ENCODE assay signal across 1 cellular context in the genomic region with DNA sequence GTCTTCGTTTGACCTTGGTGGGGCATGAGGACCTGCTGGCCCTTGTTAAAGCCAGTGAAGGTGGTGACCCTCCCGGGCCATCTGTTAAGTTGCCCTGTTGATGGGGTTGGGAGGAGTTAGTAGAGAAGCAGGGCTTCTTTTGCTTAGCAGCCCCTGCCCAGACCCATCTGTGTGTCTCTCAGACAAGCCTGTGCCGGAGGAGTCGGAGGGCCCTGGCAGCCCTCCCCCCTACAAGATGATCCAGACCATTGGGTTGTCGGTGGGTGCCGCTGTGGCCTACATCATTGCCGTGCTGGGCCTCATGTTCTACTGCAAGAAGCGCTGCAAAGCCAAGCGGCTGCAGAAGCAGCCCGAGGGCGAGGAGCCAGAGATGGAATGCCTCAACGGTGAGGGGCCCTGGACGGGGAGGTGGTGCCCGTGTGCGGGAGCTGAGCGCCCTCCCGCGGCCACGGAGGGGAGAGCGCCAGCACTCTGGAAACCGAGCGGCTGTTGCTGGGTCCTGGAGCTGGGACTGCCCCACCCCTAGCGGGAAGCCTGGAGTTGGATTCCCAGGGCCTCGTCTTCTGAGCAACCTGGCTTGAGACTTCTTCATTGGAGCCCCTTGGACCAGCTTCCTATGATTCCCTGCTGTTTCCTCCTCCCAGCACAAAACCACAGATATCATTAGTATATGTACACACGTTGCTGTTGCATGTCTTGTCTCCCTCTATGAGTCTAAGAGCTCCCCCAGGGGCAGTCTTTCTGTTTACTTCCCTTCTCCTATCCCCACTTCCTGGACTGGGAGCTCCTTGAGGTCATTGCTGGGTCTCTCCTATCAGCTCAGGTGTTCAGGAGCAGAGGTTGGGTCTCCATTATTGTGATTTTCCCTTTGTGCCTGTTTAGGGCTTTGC.
A peak's percentile ranks its signal among the peaks of the same experiment; 100 is the strongest.
TF ChIP-seq lines count a peak whose summit lies in the region.

No MANE protein-coding gene starts in this region.

TF ChIP-seq in HepG2, 621 proteins besides CTCF, POLR2A, EP300 and RAD21 (continued from another document and continues in another):
- TF ChIP-seq, protein P1, sequence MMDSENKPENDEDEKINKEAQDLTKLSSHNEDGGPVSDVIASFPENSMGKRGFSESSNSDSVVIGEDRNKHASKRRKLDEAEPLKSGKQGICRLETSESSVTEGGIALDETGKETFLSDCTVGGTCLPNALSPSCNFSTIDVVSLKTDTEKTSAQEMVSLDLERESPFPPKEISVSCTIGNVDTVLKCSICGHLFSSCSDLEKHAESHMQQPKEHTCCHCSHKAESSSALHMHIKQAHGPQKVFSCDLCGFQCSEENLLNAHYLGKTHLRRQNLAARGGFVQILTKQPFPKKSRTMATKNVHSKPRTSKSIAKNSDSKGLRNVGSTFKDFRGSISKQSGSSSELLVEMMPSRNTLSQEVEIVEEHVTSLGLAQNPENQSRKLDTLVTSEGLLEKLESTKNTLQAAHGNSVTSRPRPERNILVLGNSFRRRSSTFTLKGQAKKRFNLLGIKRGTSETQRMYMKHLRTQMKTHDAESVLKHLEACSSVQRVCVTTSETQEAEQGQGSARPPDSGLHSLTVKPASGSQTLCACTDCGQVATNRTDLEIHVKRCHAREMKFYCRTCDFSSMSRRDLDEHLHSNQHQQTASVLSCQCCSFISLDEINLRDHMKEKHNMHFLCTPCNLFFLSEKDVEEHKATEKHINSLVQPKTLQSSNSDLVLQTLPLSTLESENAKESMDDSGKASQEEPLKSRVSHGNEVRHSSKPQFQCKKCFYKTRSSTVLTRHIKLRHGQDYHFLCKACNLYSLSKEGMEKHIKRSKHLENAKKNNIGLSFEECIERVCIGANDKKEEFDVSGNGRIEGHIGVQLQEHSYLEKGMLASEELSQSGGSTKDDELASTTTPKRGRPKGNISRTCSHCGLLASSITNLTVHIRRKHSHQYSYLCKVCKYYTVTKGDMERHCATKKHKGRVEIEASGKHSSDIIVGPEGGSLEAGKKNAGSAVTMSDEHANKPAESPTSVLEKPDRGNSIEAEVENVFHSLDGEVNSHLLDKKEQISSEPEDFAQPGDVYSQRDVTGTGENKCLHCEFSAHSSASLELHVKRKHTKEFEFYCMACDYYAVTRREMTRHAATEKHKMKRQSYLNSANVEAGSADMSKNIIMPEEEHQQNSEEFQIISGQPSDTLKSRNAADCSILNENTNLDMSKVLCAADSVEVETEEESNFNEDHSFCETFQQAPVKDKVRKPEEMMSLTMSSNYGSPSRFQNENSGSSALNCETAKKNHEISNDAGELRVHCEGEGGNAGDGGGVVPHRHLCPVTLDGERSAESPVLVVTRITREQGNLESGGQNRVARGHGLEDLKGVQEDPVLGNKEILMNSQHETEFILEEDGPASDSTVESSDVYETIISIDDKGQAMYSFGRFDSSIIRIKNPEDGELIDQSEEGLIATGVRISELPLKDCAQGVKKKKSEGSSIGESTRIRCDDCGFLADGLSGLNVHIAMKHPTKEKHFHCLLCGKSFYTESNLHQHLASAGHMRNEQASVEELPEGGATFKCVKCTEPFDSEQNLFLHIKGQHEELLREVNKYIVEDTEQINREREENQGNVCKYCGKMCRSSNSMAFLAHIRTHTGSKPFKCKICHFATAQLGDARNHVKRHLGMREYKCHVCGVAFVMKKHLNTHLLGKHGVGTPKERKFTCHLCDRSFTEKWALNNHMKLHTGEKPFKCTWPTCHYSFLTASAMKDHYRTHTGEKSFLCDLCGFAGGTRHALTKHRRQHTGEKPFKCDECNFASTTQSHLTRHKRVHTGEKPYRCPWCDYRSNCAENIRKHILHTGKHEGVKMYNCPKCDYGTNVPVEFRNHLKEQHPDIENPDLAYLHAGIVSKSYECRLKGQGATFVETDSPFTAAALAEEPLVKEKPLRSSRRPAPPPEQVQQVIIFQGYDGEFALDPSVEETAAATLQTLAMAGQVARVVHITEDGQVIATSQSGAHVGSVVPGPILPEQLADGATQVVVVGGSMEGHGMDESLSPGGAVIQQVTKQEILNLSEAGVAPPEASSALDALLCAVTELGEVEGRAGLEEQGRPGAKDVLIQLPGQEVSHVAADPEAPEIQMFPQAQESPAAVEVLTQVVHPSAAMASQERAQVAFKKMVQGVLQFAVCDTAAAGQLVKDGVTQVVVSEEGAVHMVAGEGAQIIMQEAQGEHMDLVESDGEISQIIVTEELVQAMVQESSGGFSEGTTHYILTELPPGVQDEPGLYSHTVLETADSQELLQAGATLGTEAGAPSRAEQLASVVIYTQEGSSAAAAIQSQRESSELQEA (CRISPR knock-in tag; IDR thresholded peaks at IDR 0.05; ENCODE audit: not compliant biosample characterization), result no peak
- TF ChIP-seq, protein P2, sequence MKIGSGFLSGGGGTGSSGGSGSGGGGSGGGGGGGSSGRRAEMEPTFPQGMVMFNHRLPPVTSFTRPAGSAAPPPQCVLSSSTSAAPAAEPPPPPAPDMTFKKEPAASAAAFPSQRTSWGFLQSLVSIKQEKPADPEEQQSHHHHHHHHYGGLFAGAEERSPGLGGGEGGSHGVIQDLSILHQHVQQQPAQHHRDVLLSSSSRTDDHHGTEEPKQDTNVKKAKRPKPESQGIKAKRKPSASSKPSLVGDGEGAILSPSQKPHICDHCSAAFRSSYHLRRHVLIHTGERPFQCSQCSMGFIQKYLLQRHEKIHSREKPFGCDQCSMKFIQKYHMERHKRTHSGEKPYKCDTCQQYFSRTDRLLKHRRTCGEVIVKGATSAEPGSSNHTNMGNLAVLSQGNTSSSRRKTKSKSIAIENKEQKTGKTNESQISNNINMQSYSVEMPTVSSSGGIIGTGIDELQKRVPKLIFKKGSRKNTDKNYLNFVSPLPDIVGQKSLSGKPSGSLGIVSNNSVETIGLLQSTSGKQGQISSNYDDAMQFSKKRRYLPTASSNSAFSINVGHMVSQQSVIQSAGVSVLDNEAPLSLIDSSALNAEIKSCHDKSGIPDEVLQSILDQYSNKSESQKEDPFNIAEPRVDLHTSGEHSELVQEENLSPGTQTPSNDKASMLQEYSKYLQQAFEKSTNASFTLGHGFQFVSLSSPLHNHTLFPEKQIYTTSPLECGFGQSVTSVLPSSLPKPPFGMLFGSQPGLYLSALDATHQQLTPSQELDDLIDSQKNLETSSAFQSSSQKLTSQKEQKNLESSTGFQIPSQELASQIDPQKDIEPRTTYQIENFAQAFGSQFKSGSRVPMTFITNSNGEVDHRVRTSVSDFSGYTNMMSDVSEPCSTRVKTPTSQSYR (CRISPR knock-in tag; IDR thresholded peaks at IDR 0.05; ENCODE audit: borderline replicate concordance), result 0 out of 2 replicates have a peak, but pooled peaks have one; percentile 16
- TF ChIP-seq FOSL1 (CRISPR knock-in tag; IDR thresholded peaks at IDR 0.05; ENCODE audit: borderline replicate concordance) (no peak), NFIB (CRISPR knock-in tag; IDR thresholded peaks at IDR 0.05; ENCODE audit: borderline replicate concordance) (no peak), ZSCAN21 (CRISPR knock-in tag; IDR thresholded peaks at IDR 0.05; ENCODE audit: borderline replicate concordance) (peak; percentile 83; the same call in 1 of the 2 replicates), SOX5 (CRISPR knock-in tag; IDR thresholded peaks at IDR 0.05; ENCODE audit: borderline replicate concordance) (peak; percentile 50; the same call in 1 of the 2 replicates), CHCHD3 (CRISPR knock-in tag; IDR thresholded peaks at IDR 0.05) (no peak), HDAC1 (CRISPR knock-in tag; IDR thresholded peaks at IDR 0.05) (peak; percentile 63; the same call in 1 of the 2 replicates), SETDB1 (CRISPR knock-in tag; IDR thresholded peaks at IDR 0.05; ENCODE audit: borderline replicate concordance) (no peak), ZNF160 (CRISPR knock-in tag; IDR thresholded peaks at IDR 0.05) (peak; percentile 68; the same call in 1 of the 2 replicates), HNRNPH1 (optimal IDR thresholded peaks at IDR 0.05; ENCODE audit: low read depth, low read length) (no peak), THAP11 (CRISPR knock-in tag; IDR thresholded peaks at IDR 0.05) (peak; percentile 81), ZNF496 (CRISPR knock-in tag; IDR thresholded peaks at IDR 0.05; ENCODE audit: insufficient replicate concordance) (no peak), ZNF724P (CRISPR knock-in tag; IDR thresholded peaks at IDR 0.05; ENCODE audit: borderline replicate concordance) (peak; percentile 54), CC2D1A (CRISPR knock-in tag; IDR thresholded peaks at IDR 0.05) (no peak)
- TF ChIP-seq, protein P3, sequence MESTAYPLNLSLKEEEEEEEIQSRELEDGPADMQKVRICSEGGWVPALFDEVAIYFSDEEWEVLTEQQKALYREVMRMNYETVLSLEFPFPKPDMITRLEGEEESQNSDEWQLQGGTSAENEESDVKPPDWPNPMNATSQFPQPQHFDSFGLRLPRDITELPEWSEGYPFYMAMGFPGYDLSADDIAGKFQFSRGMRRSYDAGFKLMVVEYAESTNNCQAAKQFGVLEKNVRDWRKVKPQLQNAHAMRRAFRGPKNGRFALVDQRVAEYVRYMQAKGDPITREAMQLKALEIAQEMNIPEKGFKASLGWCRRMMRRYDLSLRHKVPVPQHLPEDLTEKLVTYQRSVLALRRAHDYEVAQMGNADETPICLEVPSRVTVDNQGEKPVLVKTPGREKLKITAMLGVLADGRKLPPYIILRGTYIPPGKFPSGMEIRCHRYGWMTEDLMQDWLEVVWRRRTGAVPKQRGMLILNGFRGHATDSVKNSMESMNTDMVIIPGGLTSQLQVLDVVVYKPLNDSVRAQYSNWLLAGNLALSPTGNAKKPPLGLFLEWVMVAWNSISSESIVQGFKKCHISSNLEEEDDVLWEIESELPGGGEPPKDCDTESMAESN (CRISPR knock-in tag; conservative IDR thresholded peaks at IDR 0.05), result peak; percentile 90
- TF ChIP-seq, protein P4, sequence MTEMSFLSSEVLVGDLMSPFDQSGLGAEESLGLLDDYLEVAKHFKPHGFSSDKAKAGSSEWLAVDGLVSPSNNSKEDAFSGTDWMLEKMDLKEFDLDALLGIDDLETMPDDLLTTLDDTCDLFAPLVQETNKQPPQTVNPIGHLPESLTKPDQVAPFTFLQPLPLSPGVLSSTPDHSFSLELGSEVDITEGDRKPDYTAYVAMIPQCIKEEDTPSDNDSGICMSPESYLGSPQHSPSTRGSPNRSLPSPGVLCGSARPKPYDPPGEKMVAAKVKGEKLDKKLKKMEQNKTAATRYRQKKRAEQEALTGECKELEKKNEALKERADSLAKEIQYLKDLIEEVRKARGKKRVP (CRISPR knock-in tag; IDR thresholded peaks at IDR 0.05), result no peak
- TF ChIP-seq, protein P5, sequence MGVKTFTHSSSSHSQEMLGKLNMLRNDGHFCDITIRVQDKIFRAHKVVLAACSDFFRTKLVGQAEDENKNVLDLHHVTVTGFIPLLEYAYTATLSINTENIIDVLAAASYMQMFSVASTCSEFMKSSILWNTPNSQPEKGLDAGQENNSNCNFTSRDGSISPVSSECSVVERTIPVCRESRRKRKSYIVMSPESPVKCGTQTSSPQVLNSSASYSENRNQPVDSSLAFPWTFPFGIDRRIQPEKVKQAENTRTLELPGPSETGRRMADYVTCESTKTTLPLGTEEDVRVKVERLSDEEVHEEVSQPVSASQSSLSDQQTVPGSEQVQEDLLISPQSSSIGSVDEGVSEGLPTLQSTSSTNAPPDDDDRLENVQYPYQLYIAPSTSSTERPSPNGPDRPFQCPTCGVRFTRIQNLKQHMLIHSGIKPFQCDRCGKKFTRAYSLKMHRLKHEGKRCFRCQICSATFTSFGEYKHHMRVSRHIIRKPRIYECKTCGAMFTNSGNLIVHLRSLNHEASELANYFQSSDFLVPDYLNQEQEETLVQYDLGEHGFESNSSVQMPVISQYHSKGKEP (CRISPR knock-in tag; IDR thresholded peaks at IDR 0.05), result no peak
- TF ChIP-seq, protein P6, sequence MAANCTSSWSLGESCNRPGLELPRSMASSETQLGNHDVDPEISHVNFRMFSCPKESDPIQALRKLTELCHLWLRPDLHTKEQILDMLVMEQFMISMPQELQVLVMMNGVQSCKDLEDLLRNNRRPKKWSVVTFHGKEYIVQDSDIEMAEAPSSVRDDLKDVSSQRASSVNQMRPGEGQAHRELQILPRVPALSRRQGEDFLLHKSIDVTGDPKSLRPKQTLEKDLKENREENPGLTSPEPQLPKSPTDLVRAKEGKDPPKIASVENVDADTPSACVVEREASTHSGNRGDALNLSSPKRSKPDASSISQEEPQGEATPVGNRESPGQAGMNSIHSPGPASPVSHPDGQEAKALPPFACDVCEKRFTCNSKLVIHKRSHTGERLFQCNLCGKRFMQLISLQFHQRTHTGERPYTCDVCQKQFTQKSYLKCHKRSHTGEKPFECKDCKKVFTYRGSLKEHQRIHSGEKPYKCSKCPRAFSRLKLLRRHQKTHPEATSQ (CRISPR knock-in tag; IDR thresholded peaks at IDR 0.05; ENCODE audit: borderline replicate concordance), result no peak
- TF ChIP-seq, protein P7, sequence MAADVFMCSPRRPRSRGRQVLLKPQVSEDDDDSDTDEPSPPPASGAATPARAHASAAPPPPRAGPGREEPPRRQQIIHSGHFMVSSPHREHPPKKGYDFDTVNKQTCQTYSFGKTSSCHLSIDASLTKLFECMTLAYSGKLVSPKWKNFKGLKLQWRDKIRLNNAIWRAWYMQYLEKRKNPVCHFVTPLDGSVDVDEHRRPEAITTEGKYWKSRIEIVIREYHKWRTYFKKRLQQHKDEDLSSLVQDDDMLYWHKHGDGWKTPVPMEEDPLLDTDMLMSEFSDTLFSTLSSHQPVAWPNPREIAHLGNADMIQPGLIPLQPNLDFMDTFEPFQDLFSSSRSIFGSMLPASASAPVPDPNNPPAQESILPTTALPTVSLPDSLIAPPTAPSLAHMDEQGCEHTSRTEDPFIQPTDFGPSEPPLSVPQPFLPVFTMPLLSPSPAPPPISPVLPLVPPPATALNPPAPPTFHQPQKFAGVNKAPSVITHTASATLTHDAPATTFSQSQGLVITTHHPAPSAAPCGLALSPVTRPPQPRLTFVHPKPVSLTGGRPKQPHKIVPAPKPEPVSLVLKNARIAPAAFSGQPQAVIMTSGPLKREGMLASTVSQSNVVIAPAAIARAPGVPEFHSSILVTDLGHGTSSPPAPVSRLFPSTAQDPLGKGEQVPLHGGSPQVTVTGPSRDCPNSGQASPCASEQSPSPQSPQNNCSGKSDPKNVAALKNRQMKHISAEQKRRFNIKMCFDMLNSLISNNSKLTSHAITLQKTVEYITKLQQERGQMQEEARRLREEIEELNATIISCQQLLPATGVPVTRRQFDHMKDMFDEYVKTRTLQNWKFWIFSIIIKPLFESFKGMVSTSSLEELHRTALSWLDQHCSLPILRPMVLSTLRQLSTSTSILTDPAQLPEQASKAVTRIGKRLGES (CRISPR knock-in tag; IDR thresholded peaks at IDR 0.05; ENCODE audit: borderline replicate concordance), result no peak
